Comparison of ENCODE assay signal across 15 cellular contexts in genomic region chr20:36549942-36550796, GRCh38. TPM values are rescaled to one million over a fixed set of nuclear protein-coding genes. Genes with fewer than 3 reads are reported as not detected.
DNase-seq lines count a peak whose midpoint lies in the region; ATAC-seq, FAIRE-seq and TF ChIP-seq lines count a peak whose summit lies in the region.
"Had no signal": no experiment of that assay in that cellular context is flagged by ENCODE, and none has a peak within 500 bp of the region (broad histone marks: within the 10 kb centered on the region; RNA-seq: fewer than 3 reads in every experiment).

No MANE protein-coding gene starts in this region.

- H3K36me3 ChIP-seq in astrocyte (ENCODE audit: insufficient read depth, low read length) = peaks cover 30% of the 10 kb centered on the region
- peaks cover 0 to 4% of the 10 kb centered on the region in 2 donors for H3K36me3 ChIP-seq in gastrocnemius medialis

- H3K27me3 ChIP-seq in astrocyte (ENCODE audit: insufficient read depth, low read length) = no peaks in the 10 kb centered on the region
- no peaks in the 10 kb centered on the region for H3K27me3 ChIP-seq in gastrocnemius medialis

- H3K27ac Mint-ChIP-seq in astrocyte (ENCODE audit: unreplicated experiment) = peak overlapping the region; percentile 77
- H3K27ac Mint-ChIP-seq: activated CD4-positive, alpha-beta T cell treated with anti-CD3 and anti-CD28 coated beads, Interleukin-2, amount 10 ng/mL, durations not matched to agents 7 days and 5 days; activated T-helper 1 cell treated with anti-CD3 and anti-CD28 coated beads, Interleukin-12 subunit alpha, Interleukin-12 subunit beta, Interleukin-2, Interleukin-4 antibody, amounts not matched to agents 30 ng/mL and 10 ng/mL and 1 ng/mL, durations not matched to agents 14 hours and 24 hours and 36 hours; T-helper 2 cell treated with Interferon-gamma antibody and Interleukin-4, amounts not matched to agents 5 μg/mL and 100 μg/mL, for 36 hours had no signal

- in situ Hi-C loops in gastrocnemius medialis (cut with MboI; ENCODE audit: low sequenced_read_pairs in 4 of 4) = loop anchor here in 1 of 4 donors (10.0 kb wide), 1 partner anchor 55 kb away; the partner anchor contains the start of gene RAB5IF

- no peaks in the 10 kb centered on the region for H3K9me3 Mint-ChIP-seq in astrocyte (ENCODE audit: unreplicated experiment)
- H3K9me3 Mint-ChIP-seq: activated CD4-positive, alpha-beta T cell treated with anti-CD3 and anti-CD28 coated beads, Interleukin-2, amount 10 ng/mL, durations not matched to agents 7 days and 5 days; activated T-helper 1 cell treated with anti-CD3 and anti-CD28 coated beads, Interleukin-12 subunit alpha, Interleukin-12 subunit beta, Interleukin-2, Interleukin-4 antibody, amounts not matched to agents 30 ng/mL and 10 ng/mL and 1 ng/mL, durations not matched to agents 14 hours and 24 hours and 36 hours; T-helper 2 cell treated with Interferon-gamma antibody and Interleukin-4, amounts not matched to agents 5 μg/mL and 100 μg/mL, for 36 hours had no signal

- DNase-seq in EH (ENCODE audit: low read depth) (peak; percentile 49), astrocyte (ENCODE audit: low read depth) (no peak), iPS-NIHi7 (ENCODE audit: extremely low spot score) (peak; percentile 14), gastrocnemius medialis (no peak), GDM1 (lab: John Stamatoyannopoulos, UW) (no peak), NCI-H1092 treated with DMSO at 0.1 percent for 48 hours (lab: John Stamatoyannopoulos, UW) (no peak)
- DNase-seq: activated CD4-positive, alpha-beta T cell treated with anti-CD3 and anti-CD28 coated beads, Interleukin-2, amount 10 ng/mL, durations not matched to agents 7 days and 5 days; effector memory CD4-positive, alpha-beta T cell; NCI-H1436; NCI-H526 had no signal

- ATAC-seq in gastrocnemius medialis (peak in 1 of 2 donors; percentile 11), HG03139 (IDR thresholded peaks at IDR 0.05; ENCODE audit: unreplicated experiment) (no peak), HG02973 (IDR thresholded peaks at IDR 0.05; ENCODE audit: unreplicated experiment) (no peak)

- peaks cover 62% of the 10 kb centered on the region for H4K20me1 ChIP-seq in astrocyte (ENCODE audit: insufficient read depth, low read length)

- intact Hi-C loops in gastrocnemius medialis (cut with DNase I; ENCODE audit: low total_unique reads) = loop anchor here (10.0 kb wide), 1 partner anchor 335 kb away; no protein-coding TSS in a partner anchor

- H3K36me3 Mint-ChIP-seq in astrocyte (ENCODE audit: low read depth, unreplicated experiment) = peaks cover 15% of the 10 kb centered on the region

- H3K4me3 ChIP-seq in astrocyte (ENCODE audit: insufficient read depth, low read depth, low read length) (no peak overlapping the region), gastrocnemius medialis (no peak overlapping the region)
- H3K4me3 ChIP-seq: skin epidermis had no signal

- H3K79me2 ChIP-seq in astrocyte (ENCODE audit: insufficient read depth, low read length) = peaks cover 22% of the 10 kb centered on the region

- TF ChIP-seq CTCF in astrocyte (IDR thresholded peaks at IDR 0.05; ENCODE audit: insufficient read depth, low read depth, low read length) (no peak), gastrocnemius medialis (IDR thresholded peaks at IDR 0.05 in 4 of 5, conservative IDR thresholded peaks at IDR 0.05 in 1 of 5) (no peak)

- no peak overlapping the region for H2AFZ ChIP-seq in astrocyte (ENCODE audit: low read depth, low read length)

- H3K9me3 ChIP-seq in astrocyte (ENCODE audit: insufficient read depth, low read depth, low read length) (no peaks in the 10 kb centered on the region), gastrocnemius medialis (no peaks in the 10 kb centered on the region)

- H3K4me3 Mint-ChIP-seq in astrocyte (ENCODE audit: unreplicated experiment) = no peak overlapping the region
- H3K4me3 Mint-ChIP-seq: activated CD4-positive, alpha-beta T cell treated with anti-CD3 and anti-CD28 coated beads, Interleukin-2, amount 10 ng/mL, durations not matched to agents 7 days and 5 days; activated T-helper 1 cell treated with anti-CD3 and anti-CD28 coated beads, Interleukin-12 subunit alpha, Interleukin-12 subunit beta, Interleukin-2, Interleukin-4 antibody, amounts not matched to agents 30 ng/mL and 10 ng/mL and 1 ng/mL, durations not matched to agents 14 hours and 24 hours and 36 hours; T-helper 2 cell treated with Interferon-gamma antibody and Interleukin-4, amounts not matched to agents 5 μg/mL and 100 μg/mL, for 36 hours had no signal

- no peak overlapping the region for H3K4me2 ChIP-seq in astrocyte (ENCODE audit: low read length)

- H3K9ac ChIP-seq in astrocyte (ENCODE audit: low read length) = no peak overlapping the region

- H3K4me1 ChIP-seq in astrocyte (ENCODE audit: insufficient read depth, low read length) = peaks cover 2% of the 10 kb centered on the region
- no peaks in the 10 kb centered on the region for H3K4me1 ChIP-seq in gastrocnemius medialis

- no peak overlapping the region for H3K27ac ChIP-seq in astrocyte (ENCODE audit: low read depth, low read length)
- peak overlapping the region; percentile 29 to 54 (median 48) for H3K27ac ChIP-seq in gastrocnemius medialis

- H3K4me1 Mint-ChIP-seq in astrocyte (ENCODE audit: low read depth, unreplicated experiment) = peaks cover 19% of the 10 kb centered on the region
- H3K4me1 Mint-ChIP-seq: activated CD4-positive, alpha-beta T cell treated with anti-CD3 and anti-CD28 coated beads, Interleukin-2, amount 10 ng/mL, durations not matched to agents 7 days and 5 days had no signal

- no peaks in the 10 kb centered on the region for H3K27me3 Mint-ChIP-seq in astrocyte (ENCODE audit: low read depth, unreplicated experiment)
- H3K27me3 Mint-ChIP-seq: activated CD4-positive, alpha-beta T cell treated with anti-CD3 and anti-CD28 coated beads, Interleukin-2, amount 10 ng/mL, durations not matched to agents 7 days and 5 days had no signal

- no peak for FAIRE-seq in astrocyte (lab: Jason Lieb, UNC)

- no peak for TF ChIP-seq POLR2A in gastrocnemius medialis (IDR thresholded peaks at IDR 0.05)

RNA-seq across cellular contexts. Expression of gene MYL9, which starts 8.8 kb away (rescaled TPM):
- total RNA-seq in astrocyte (1,166 and 1,247 TPM in 2 replicates), gastrocnemius medialis (10 to 100 TPM in 3 of 4 donors, 1 to 10 TPM in 1; 7.3 to 59.4 (median 20.8) TPM)

RNA-seq across cellular contexts. Expression of gene TGIF2, which starts 23.2 kb away (rescaled TPM):
- 24.4 and 27.8 TPM in 2 replicates for total RNA-seq in astrocyte
- total RNA-seq in gastrocnemius medialis = 1 to 10 TPM; 1.4 to 3.9 (median 1.4) TPM

RNA-seq across cellular contexts. Expression of gene RAB5IF, which starts 55.4 kb away (rescaled TPM):
- total RNA-seq in astrocyte (105 and 117 TPM in 2 replicates), gastrocnemius medialis (100 to 1,000 TPM; 215 to 768 (median 545) TPM)

Comparison
In these comparisons a context has a peak if more than half of its experiments do, and no peak if none do; other contexts are left out.
1. DNase-seq: peak in EH (single experiment) and iPS-NIHi7 (single experiment); none in astrocyte (single experiment), gastrocnemius medialis (0 of 2), GDM1 (single experiment) and NCI-H1092 treated with DMSO at 0.1 percent for 48 hours (single experiment).
2. RNA of gene MYL9, which starts 8.8 kb away (total RNA-seq): 1,166 to 1,247 TPM in astrocyte; 7.3 to 59.4 TPM in gastrocnemius medialis; every median in the first group is over 10 times any median in the second.